ENCODE assay signal across 18 cellular contexts in genomic region chr10:112967200-112967599, GRCh38. TPM values are rescaled to one million over a fixed set of nuclear protein-coding genes. Genes with fewer than 3 reads are reported as not detected.
DNase-seq lines count a peak whose midpoint lies in the region; TF ChIP-seq lines count a peak whose summit lies in the region.
"Had no signal": no experiment of that assay in that cellular context is flagged by ENCODE, and none has a peak within 500 bp of the region (broad histone marks: within the 10 kb centered on the region; RNA-seq: fewer than 3 reads in every experiment).

No MANE protein-coding gene starts in this region.

- H3K4me3 ChIP-seq in GM23248 (no peak overlapping the region), fibroblast of lung (replicated peaks in 1 of 4; ENCODE audit: control extremely low read depth in 1 of 4, insufficient read depth in 1 of 4, low read depth in 3 of 4, low read length in 4 of 4) (no peak overlapping the region), H7 (ENCODE audit: insufficient read depth, low read depth, low read length) (no peak overlapping the region)
- H3K4me3 ChIP-seq: tibial artery had no signal

- H3K4me2 ChIP-seq in GM23248 (ENCODE audit: unreplicated experiment) (no peak overlapping the region), fibroblast of lung (ENCODE audit: extremely low read depth, insufficient read depth, low read length) (no peak overlapping the region)

- H2AFZ ChIP-seq in GM23248 (no peak overlapping the region), fibroblast of lung (ENCODE audit: low read length) (no peak overlapping the region)

- peak overlapping the region; percentile 69 for H3K27ac ChIP-seq in GM23248
- no peak overlapping the region for H3K27ac ChIP-seq in RWPE1
- H3K27ac ChIP-seq in fibroblast of lung (ENCODE audit: insufficient read depth, low read length), result peak overlapping the region; percentile 51

- H3K79me2 ChIP-seq in GM23248 (ENCODE audit: insufficient read depth) (peaks cover 99% of the 10 kb centered on the region), fibroblast of lung (ENCODE audit: control insufficient read depth, insufficient read depth, low read length) (peaks cover 39% of the 10 kb centered on the region)

- POLR2A ChIA-PET in RWPE1 (lab: Yijun Ruan, JAX; ENCODE audit: low non-redundant PET), result no interaction called here

- CTCF ChIA-PET in RWPE1 (lab: Yijun Ruan, JAX), result interaction anchor here (0.6 to 0.8 kb wide), 4 partner anchors 11 to 1177 kb away, joined by 3 to 7 read pairs (median 6); no protein-coding TSS in a partner anchor

- peak; percentile 87 for DNase-seq in GM23248
- peak; percentile 60 for DNase-seq in RWPE1 (ENCODE audit: low spot score)
- DNase-seq in fibroblast of lung (ENCODE audit: low read depth in 2 of 2), result peak; percentile 66 to 69
- DNase-seq in renal cortical epithelial cell (ENCODE audit: low read depth), result peak; percentile 50
- no peak for DNase-seq in NCI-H2196 (lab: John Stamatoyannopoulos, UW; ENCODE audit: unreplicated experiment)
- no peak for DNase-seq in erythroblast (lab: John Stamatoyannopoulos, UW)
- DNase-seq in H7, result no peak
- DNase-seq in stimulated activated CD4-positive, alpha-beta T cell treated with anti-CD3 and anti-CD28 coated beads, Interleukin-4, amount 100 ng/mL, for 4 hours, result no peak
- DNase-seq: activated CD4-positive, CD25-positive, alpha-beta regulatory T cell; activated gamma-delta T cell treated with Interleukin-2 at 50 U/mL for 16 hours; aorta; DND-41; NCI-H2107; NCI-H82; right cardiac atrium; stimulated activated CD4-positive, alpha-beta T cell treated with anti-CD3 and anti-CD28 coated beads, Interleukin-2, amount 100 ng/mL, for 48 hours; T-helper 17 cell; tibial artery had no signal

- peaks cover 41% of the 10 kb centered on the region for H3K4me1 ChIP-seq in GM23248 (ENCODE audit: insufficient read depth)
- H3K4me1 ChIP-seq in fibroblast of lung (ENCODE audit: control insufficient read depth, extremely low read depth, insufficient read depth, low read length), result peaks cover 14% of the 10 kb centered on the region

- peak overlapping the region; percentile 29; the same call in 1 of the 2 replicates for H3K9ac ChIP-seq in GM23248
- no peak overlapping the region for H3K9ac ChIP-seq in fibroblast of lung (ENCODE audit: insufficient read depth, low read length)

- H3K9me3 ChIP-seq in GM23248 (ENCODE audit: low read depth) (no peaks in the 10 kb centered on the region), fibroblast of lung (ENCODE audit: control insufficient read depth, insufficient read depth, low read depth, low read length) (no peaks in the 10 kb centered on the region)
- H3K9me3 ChIP-seq: tibial artery had no signal

- H3K27me3 ChIP-seq in GM23248 (replicated peaks; ENCODE audit: insufficient read depth), result no peaks in the 10 kb centered on the region
- H3K27me3 ChIP-seq in fibroblast of lung (ENCODE audit: control insufficient read depth, insufficient read depth, low read length), result no peaks in the 10 kb centered on the region
- H3K27me3 ChIP-seq in H7 (ENCODE audit: control insufficient read depth, insufficient read depth, low read length), result no peaks in the 10 kb centered on the region
- H3K27me3 ChIP-seq: tibial artery had no signal

- no peak for TF ChIP-seq POLR2A in erythroblast (IDR thresholded peaks at IDR 0.05; ENCODE audit: low read length)

- H4K20me1 ChIP-seq in GM23248 (ENCODE audit: insufficient read depth) (no peaks in the 10 kb centered on the region; the same call in 1 of the 2 replicates), fibroblast of lung (ENCODE audit: control insufficient read depth, extremely low read depth, insufficient read depth, low read length) (no peaks in the 10 kb centered on the region)

- H3K9me2 ChIP-seq in GM23248 (ENCODE audit: insufficient read depth), result no peaks in the 10 kb centered on the region

- in situ Hi-C loops in GM23248 (cut with MboI), result loop anchor here (25.0 kb wide), 1 partner anchor 420 kb away; no protein-coding TSS in a partner anchor

- H3K36me3 ChIP-seq in GM23248 (ENCODE audit: low read depth), result peaks cover 6% of the 10 kb centered on the region; the same call in 1 of the 2 replicates
- peaks cover 2% of the 10 kb centered on the region for H3K36me3 ChIP-seq in fibroblast of lung (ENCODE audit: control insufficient read depth, insufficient read depth, low read length)
- peaks cover 26% of the 10 kb centered on the region for H3K36me3 ChIP-seq in H7 (replicated peaks; ENCODE audit: control insufficient read depth, insufficient read depth, low read length)

- TF ChIP-seq CTCF in RWPE1 (conservative IDR thresholded peaks at IDR 0.05; ENCODE audit: low read depth) (no peak), fibroblast of lung (conservative IDR thresholded peaks at IDR 0.05 in 1 of 2, IDR thresholded peaks at IDR 0.05 in 1 of 2; ENCODE audit: low read depth in 1 of 2, low read length in 2 of 2) (no peak)

- peaks cover 47% of the 10 kb centered on the region for H3F3A ChIP-seq in GM23248 (ENCODE audit: insufficient read depth)

- 42 to 45% methylated on average over 5 of the region's 5 CpGs for WGBS in GM23248 (ENCODE audit: low coverage in 1 of 2, low lambda C conversion rate in 2 of 2, missing lambda C conversion rate in 2 of 2), 2 experiments

RNA-seq across cellular contexts. Expression of gene TCF7L2, which starts 17.2 kb away (rescaled TPM):
- total RNA-seq in GM23248 (2014; rRNA removed; shearing (Covaris generic)), result 4.2 and 6.2 TPM in 2 replicates
- polyA plus RNA-seq in GM23248 (2016; fragmentation: Nextera tagmentation; extraction: Ambion mirVana) (18.2 and 19.3 TPM in 2 replicates), fibroblast of lung (3.4 and 4.7 TPM in 2 replicates)
- total RNA-seq in fibroblast of lung (4.1 and 5.0 TPM in 2 replicates), renal cortical epithelial cell (1.6 and 5.2 TPM in 2 replicates)
- polyA plus RNA-seq in fibroblast of lung (2012), result 12.4 and 15.6 TPM in 2 replicates
- 14.9 and 19.3 TPM in 2 replicates for polyA minus RNA-seq in fibroblast of lung (ENCODE audit: low replicate concordance)
- 10.1 and 12.0 TPM in 2 replicates for total RNA-seq in H7 (2014; rRNA removed; shearing (Covaris generic))

Comparison
In these comparisons a context has a peak if more than half of its experiments do, and no peak if none do; other contexts are left out.
1. DNase-seq: peak in GM23248 (single experiment), RWPE1 (single experiment), fibroblast of lung (2 of 2) and renal cortical epithelial cell (single experiment); none in NCI-H2196 (single experiment), erythroblast (0 of 2), H7 (single experiment) and stimulated activated CD4-positive, alpha-beta T cell treated with anti-CD3 and anti-CD28 coated beads, Interleukin-4, amount 100 ng/mL, for 4 hours (0 of 2).